Comparison of ENCODE assay signal across 14 cellular contexts in genomic region chr14:45990252-45990651, GRCh38.
DNase-seq lines count a peak whose midpoint lies in the region; ATAC-seq, FAIRE-seq and TF ChIP-seq lines count a peak whose summit lies in the region.
"Had no signal": no experiment of that assay in that cellular context is flagged by ENCODE, and none has a peak within 500 bp of the region (broad histone marks: within the 10 kb centered on the region; RNA-seq: fewer than 3 reads in every experiment).

No MANE protein-coding gene starts in this region.

- H3K27ac Mint-ChIP-seq in WTC11 (no peak overlapping the region), mesothelial cell of epicardium (no peak overlapping the region)
- H3K27ac Mint-ChIP-seq: activated T-cell treated with anti-CD3 and anti-CD28 coated beads, Interleukin-2, amount 50 U/mL, for 72 hours; effector memory CD8-positive, alpha-beta T cell had no signal

- TF ChIP-seq CTCF in D721Med (IDR thresholded peaks at IDR 0.05; ENCODE audit: insufficient read depth, missing control alignments) = peak; percentile 1
- peak; percentile 31; the same call in 1 of the 2 replicates for TF ChIP-seq CTCF in WTC11 (IDR thresholded peaks at IDR 0.05)
- peak; percentile 83 for TF ChIP-seq CTCF in mesothelial cell of epicardium (IDR thresholded peaks at IDR 0.05; ENCODE audit: unreplicated experiment)

- FAIRE-seq in D721Med (lab: Jason Lieb, UNC) = no peak
- FAIRE-seq: GM19239 had no signal

- POLR2A ChIA-PET in WTC11 (lab: Charles Lee) = no interaction called here

- H3K36me3 Mint-ChIP-seq in WTC11 (peaks cover 3% of the 10 kb centered on the region; the same call in 1 of the 2 replicates), mesothelial cell of epicardium (no peaks in the 10 kb centered on the region)

- intact Hi-C loops in cardiac septum (cut with DNase I) = no loop called here

- H3K4me3 Mint-ChIP-seq in WTC11 (no peak overlapping the region), mesothelial cell of epicardium (no peak overlapping the region)
- H3K4me3 Mint-ChIP-seq: activated T-cell treated with anti-CD3 and anti-CD28 coated beads, Interleukin-2, amount 50 U/mL, for 72 hours; effector memory CD8-positive, alpha-beta T cell had no signal

- DNase-seq in D721Med (ENCODE audit: insufficient read length, low spot score) (no peak), KBM-7 (peak; percentile 8), WTC11 (ENCODE audit: low spot score) (no peak), mesothelial cell of epicardium (ENCODE audit: low spot score in 2 of 2, unreplicated experiment in 2 of 2) (no peak), cardiac septum (ENCODE audit: low spot score) (no peak), NCI-H748 treated with DMSO at 0.1 percent for 48 hours (lab: John Stamatoyannopoulos, UW) (no peak)
- DNase-seq: activated T-cell treated with anti-CD3 and anti-CD28 coated beads, Interleukin-2, amount 50 U/mL, for 72 hours; effector memory CD8-positive, alpha-beta T cell; heart left ventricle; left ventricle myocardium inferior; NCI-H226 had no signal

- H3K4me1 Mint-ChIP-seq in WTC11 = no peaks in the 10 kb centered on the region
- no peaks in the 10 kb centered on the region for H3K4me1 Mint-ChIP-seq in mesothelial cell of epicardium

- ATAC-seq in WTC11 (no peak), GM18502 (IDR thresholded peaks at IDR 0.05; ENCODE audit: poor library complexity, unreplicated experiment) (no peak), GM18517 (IDR thresholded peaks at IDR 0.05; ENCODE audit: unreplicated experiment) (no peak)
- ATAC-seq: activated T-cell treated with anti-CD3 and anti-CD28 coated beads, Interleukin-2, amount 50 U/mL, for 72 hours; effector memory CD8-positive, alpha-beta T cell; heart left ventricle had no signal

- H3K9me3 Mint-ChIP-seq in WTC11 (peaks cover 28% of the 10 kb centered on the region), mesothelial cell of epicardium (peaks cover 3% of the 10 kb centered on the region)

- CTCF ChIA-PET in WTC11 (lab: Charles Lee) = no interaction called here

- no peaks in the 10 kb centered on the region for H3K27me3 Mint-ChIP-seq in WTC11 (ENCODE audit: low read depth)
- H3K27me3 Mint-ChIP-seq in mesothelial cell of epicardium (ENCODE audit: low read depth) = no peaks in the 10 kb centered on the region
- H3K27me3 Mint-ChIP-seq: effector memory CD8-positive, alpha-beta T cell had no signal

- in situ Hi-C loops in KBM-7 (cut with MboI; ENCODE audit: low pct_unique_long_range_greater_than_20kb, low sequenced_read_pairs) = no loop called here

TF ChIP-seq in WTC11, 78 proteins besides CTCF, POLR2A, EP300 and RAD21:
- TF ChIP-seq NR2C2 (CRISPR knock-in tag; IDR thresholded peaks at IDR 0.05) (no peak), FOXP4 (CRISPR knock-in tag; IDR thresholded peaks at IDR 0.05) (no peak), IRF1 (CRISPR knock-in tag; IDR thresholded peaks at IDR 0.05) (no peak), MLX (CRISPR knock-in tag; IDR thresholded peaks at IDR 0.05) (no peak), ZBTB21 (CRISPR knock-in tag; IDR thresholded peaks at IDR 0.05; ENCODE audit: borderline replicate concordance) (no peak), E2F5 (CRISPR knock-in tag; IDR thresholded peaks at IDR 0.05) (no peak), ZNF138 (CRISPR knock-in tag; conservative IDR thresholded peaks at IDR 0.05) (no peak), PRDM15 (CRISPR knock-in tag; IDR thresholded peaks at IDR 0.05) (no peak), E2F4 (CRISPR knock-in tag; IDR thresholded peaks at IDR 0.05; ENCODE audit: borderline replicate concordance, low read depth) (no peak)

Comparison
In these comparisons a context has a peak if more than half of its experiments do, and no peak if none do; other contexts are left out.
1. CTCF ChIP-seq: peak in every context shown above with its lines; median percentile 83 in mesothelial cell of epicardium; 31 in WTC11; 1 in D721Med.